12 cellular contexts compared by ENCODE assay signal in the genomic region with DNA sequence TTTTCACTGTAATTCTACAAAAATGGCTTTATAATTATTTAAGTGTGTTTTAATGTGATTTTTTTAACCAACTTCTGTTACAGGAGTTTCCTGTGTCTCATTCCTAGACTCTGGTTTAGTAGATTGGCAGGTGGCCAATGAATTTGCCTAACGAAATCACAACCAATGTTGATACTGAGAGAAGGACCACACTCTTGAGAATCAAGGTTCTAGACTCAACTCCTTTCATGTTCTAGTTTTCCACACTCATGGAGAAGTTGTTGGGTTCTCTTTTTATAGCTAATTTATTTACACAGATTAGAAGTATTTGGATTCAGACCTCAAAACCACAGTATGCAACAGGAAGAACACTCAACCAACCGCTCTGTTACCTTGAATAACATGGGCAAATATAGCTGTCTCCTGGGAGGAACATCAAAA. TPM values are rescaled to one million over a fixed set of nuclear protein-coding genes. Genes with fewer than 3 reads are reported as not detected.
A peak's percentile ranks its signal among the peaks of the same experiment; 100 is the strongest.
DNase-seq lines count a peak whose midpoint lies in the region; ATAC-seq and TF ChIP-seq lines count a peak whose summit lies in the region.
"Had no signal": no experiment of that assay in that cellular context is flagged by ENCODE, and none has a peak within 500 bp of the region (broad histone marks: within the 10 kb centered on the region; RNA-seq: fewer than 3 reads in every experiment).

No MANE protein-coding gene starts in this region.

- H2AFZ ChIP-seq in OCI-LY1 (ENCODE audit: low read length): no peak overlapping the region
- H2AFZ ChIP-seq: neural progenitor cell had no signal

- peaks cover 98% of the 10 kb centered on the region for H3K36me3 ChIP-seq in OCI-LY1 (ENCODE audit: insufficient read depth, low read length)
- H3K36me3 ChIP-seq in brain microvascular endothelial cell (replicated peaks): peaks cover 69% of the 10 kb centered on the region

- no peak overlapping the region for H3K4me3 ChIP-seq in OCI-LY1 (ENCODE audit: low read depth, low read length, poor library complexity, severe bottlenecking)
- no peak overlapping the region for H3K4me3 ChIP-seq in brain microvascular endothelial cell (ENCODE audit: low read depth, low read length)
- H3K4me3 ChIP-seq: neural progenitor cell had no signal

- peaks cover 25% of the 10 kb centered on the region for H3K4me1 Mint-ChIP-seq in activated naive CD4-positive, alpha-beta T cell treated with anti-CD3 and anti-CD28 coated beads for 36 hours (ENCODE audit: low read depth)
- H3K4me1 Mint-ChIP-seq: neural progenitor cell had no signal

- H4K20me1 ChIP-seq in OCI-LY1 (ENCODE audit: insufficient read depth, low read length): no peaks in the 10 kb centered on the region; the same call in 1 of the 2 replicates

- intact Hi-C loops in activated naive CD4-positive, alpha-beta T cell treated with anti-CD3 and anti-CD28 coated beads for 36 hours (cut with micrococcal nuclease): loop anchor here (2.0 kb wide), 1 partner anchor 43 kb away; no protein-coding TSS in a partner anchor
- intact Hi-C loops in posterior vena cava (cut with DNase I): no loop called here

- no peaks in the 10 kb centered on the region for H3K9me3 ChIP-seq in OCI-LY1 (ENCODE audit: low read length)

- no peaks in the 10 kb centered on the region for H3K27me3 ChIP-seq in OCI-LY1 (ENCODE audit: insufficient read depth, low read length)
- H3K27me3 ChIP-seq in brain microvascular endothelial cell (replicated peaks): no peaks in the 10 kb centered on the region
- H3K27me3 ChIP-seq: neural progenitor cell had no signal

- H3K9ac ChIP-seq in OCI-LY1 (ENCODE audit: low read length): no peak overlapping the region
- H3K9ac ChIP-seq: neural progenitor cell had no signal

- H3K36me3 Mint-ChIP-seq in activated naive CD4-positive, alpha-beta T cell treated with anti-CD3 and anti-CD28 coated beads for 36 hours (ENCODE audit: low read depth): peaks cover 45% of the 10 kb centered on the region

- no peaks in the 10 kb centered on the region for H3K27me3 Mint-ChIP-seq in activated naive CD4-positive, alpha-beta T cell treated with anti-CD3 and anti-CD28 coated beads for 36 hours (ENCODE audit: low read depth)

- no peak overlapping the region for H3K4me3 Mint-ChIP-seq in activated naive CD4-positive, alpha-beta T cell treated with anti-CD3 and anti-CD28 coated beads for 36 hours
- H3K4me3 Mint-ChIP-seq: neural progenitor cell had no signal

- CTCF ChIA-PET in activated naive CD4-positive, alpha-beta T cell treated with anti-CD3 and anti-CD28 coated beads for 36 hours (lab: Charles Lee): no interaction called here

- H3K79me2 ChIP-seq in OCI-LY1 (ENCODE audit: insufficient read depth, low read length): no peaks in the 10 kb centered on the region

- H3K27ac ChIP-seq in OCI-LY1 (ENCODE audit: low read depth, low read length, poor library complexity, severe bottlenecking) (peak overlapping the region; percentile 6), brain microvascular endothelial cell (no peak overlapping the region)
- H3K27ac ChIP-seq: neural progenitor cell had no signal

- TF ChIP-seq CTCF in OCI-LY1 (IDR thresholded peaks at IDR 0.05; ENCODE audit: low read length): no peak
- TF ChIP-seq CTCF in brain microvascular endothelial cell (IDR thresholded peaks at IDR 0.05; ENCODE audit: low read depth, low read length, missing control alignments): no peak

- peaks cover 11% of the 10 kb centered on the region for H3K4me1 ChIP-seq in OCI-LY1 (ENCODE audit: insufficient read depth, low read length, severe bottlenecking)
- H3K4me1 ChIP-seq: neural progenitor cell had no signal

- DNase-seq in activated naive CD4-positive, alpha-beta T cell treated with anti-CD3 and anti-CD28 coated beads for 36 hours: peak; percentile 54
- DNase-seq in activated naive CD4-positive, alpha-beta T cell (lab: John Stamatoyannopoulos, UW): no peak
- DNase-seq in brain microvascular endothelial cell (peak; percentile 51), renal cortical epithelial cell (ENCODE audit: low read depth) (peak; percentile 47), posterior vena cava (ENCODE audit: low spot score) (no peak)
- DNase-seq: NCI-H2081; SIG-M5; stimulated activated CD4-positive, alpha-beta T cell treated with anti-CD3 and anti-CD28 coated beads, Interleukin-1b, Interleukin-23, amount 100 ng/mL, for 48 hours had no signal

- no peaks in the 10 kb centered on the region for H3K9me2 ChIP-seq in OCI-LY1 (ENCODE audit: low read depth, low read length)

- peak overlapping the region; percentile 79 for H3K27ac Mint-ChIP-seq in activated naive CD4-positive, alpha-beta T cell treated with anti-CD3 and anti-CD28 coated beads for 36 hours
- H3K27ac Mint-ChIP-seq: neural progenitor cell had no signal

- no peaks in the 10 kb centered on the region for H3K9me3 Mint-ChIP-seq in activated naive CD4-positive, alpha-beta T cell treated with anti-CD3 and anti-CD28 coated beads for 36 hours
- H3K9me3 Mint-ChIP-seq: neural progenitor cell had no signal

- in situ Hi-C loops in brain microvascular endothelial cell (cut with HindIII; ENCODE audit: low pct_ligation_motif_present, low sequenced_read_pairs): no loop called here

- no peaks in the 10 kb centered on the region for H3F3A ChIP-seq in OCI-LY1 (ENCODE audit: insufficient read depth, low read length)

- no peak for ATAC-seq in GM19395 (IDR thresholded peaks at IDR 0.05; ENCODE audit: unreplicated experiment)
- ATAC-seq in HG02678 (IDR thresholded peaks at IDR 0.05; ENCODE audit: unreplicated experiment): no peak

- H3K4me2 ChIP-seq in OCI-LY1 (ENCODE audit: low read length): no peak overlapping the region
- H3K4me2 ChIP-seq: neural progenitor cell had no signal

RNA-seq across cellular contexts. Expression of a gene that starts 22.6 kb away (rescaled TPM):
- 10 to 100 TPM; 59.5 to 60.4 TPM for total RNA-seq in activated naive CD4-positive, alpha-beta T cell treated with anti-CD3 and anti-CD28 coated beads for 36 hours
- 76.2 and 182 TPM in 2 replicates for total RNA-seq in renal cortical epithelial cell
- 100 to 1,000 TPM in 1 of 2 donors, 10 to 100 TPM in 1; 87.4 to 125 TPM for total RNA-seq in posterior vena cava

RNA-seq across cellular contexts. Expression of a gene that starts 44.6 kb away (rescaled TPM):
- 100 to 1,000 TPM; 201 to 203 TPM for total RNA-seq in activated naive CD4-positive, alpha-beta T cell treated with anti-CD3 and anti-CD28 coated beads for 36 hours
- total RNA-seq in renal cortical epithelial cell (166 and 229 TPM in 2 replicates), posterior vena cava (100 to 1,000 TPM in 1 of 2 donors, 10 to 100 TPM in 1; 78.4 to 136 TPM)

Comparison
In these comparisons a context has a peak if more than half of its experiments do, and no peak if none do; other contexts are left out.
1. DNase-seq: peak in activated naive CD4-positive, alpha-beta T cell treated with anti-CD3 and anti-CD28 coated beads for 36 hours (single experiment), brain microvascular endothelial cell (single experiment) and renal cortical epithelial cell (single experiment); none in activated naive CD4-positive, alpha-beta T cell (0 of 4) and posterior vena cava (single experiment).